Comparison of ENCODE assay signal across 20 cellular contexts in genomic region chr22:24827305-24827704, GRCh38. TPM values are rescaled to one million over a fixed set of nuclear protein-coding genes. Genes with fewer than 3 reads are reported as not detected.
DNase-seq lines count a peak whose midpoint lies in the region; ATAC-seq and TF ChIP-seq lines count a peak whose summit lies in the region.
"Had no signal": no experiment of that assay in that cellular context is flagged by ENCODE, and none has a peak within 500 bp of the region (broad histone marks: within the 10 kb centered on the region; RNA-seq: fewer than 3 reads in every experiment).

No MANE protein-coding gene starts in this region.

- H3K36me3 ChIP-seq in colonic mucosa (no peaks in the 10 kb centered on the region), transverse colon (no peaks in the 10 kb centered on the region)
- H3K36me3 ChIP-seq: gastroesophageal sphincter had no signal

- H3K27me3 ChIP-seq in colonic mucosa = no peaks in the 10 kb centered on the region
- H3K27me3 ChIP-seq in transverse colon = no peaks in the 10 kb centered on the region
- H3K27me3 ChIP-seq: gastroesophageal sphincter had no signal

- no peak for TF ChIP-seq EP300 in transverse colon (IDR thresholded peaks at IDR 0.05; ENCODE audit: low read depth)

- H3K27ac ChIP-seq in colonic mucosa (peak overlapping the region; percentile 40), transverse colon (peak overlapping the region in 2 of 4 donors; percentile 35 to 74)
- H3K27ac ChIP-seq: A549, gastroesophageal sphincter, psoas muscle had no signal

- peak; percentile 43 for DNase-seq in NCI-H1436 (lab: John Stamatoyannopoulos, UW)
- no peak for DNase-seq in NCI-H1436 treated with DMSO at 0.1 percent for 48 hours (lab: John Stamatoyannopoulos, UW)
- peak; percentile 88 for DNase-seq in NCI-H345 (lab: John Stamatoyannopoulos, UW)
- DNase-seq in colonic mucosa = peak; percentile 81
- DNase-seq in transverse colon = peak; percentile 79
- DNase-seq: activated CD8-positive, alpha-beta memory T cell treated with anti-CD3 and anti-CD28 coated beads, Interleukin-2, amount 50 U/mL, for 48 hours; aorta; EL; psoas muscle; stimulated activated naive CD8-positive, alpha-beta T cell treated with anti-CD3 and anti-CD28 coated beads, Interleukin-15, Interleukin-2, amounts not matched to agents 100 U/mL and 50 U/mL, for 24 hours; T1000 had no signal

- ATAC-seq in GM21825 (IDR thresholded peaks at IDR 0.05; ENCODE audit: unreplicated experiment) = no peak
- ATAC-seq in activated CD4-positive, CD25-positive, alpha-beta regulatory T cell treated with anti-CD3 and anti-CD28 coated beads, Interleukin-2, amount 50 U/mL, for 24 hours = no peak
- ATAC-seq in GM21786 (IDR thresholded peaks at IDR 0.05; ENCODE audit: unreplicated experiment) = no peak
- ATAC-seq: A549; gastroesophageal sphincter; natural killer cell treated with Interleukin-12 subunit alpha and Interleukin-12 subunit beta and Interleukin-15 and Interleukin-18, amount 100 ng/mL, for 72 hours; psoas muscle; stimulated activated naive CD8-positive, alpha-beta T cell treated with anti-CD3 and anti-CD28 coated beads, Interleukin-15, Interleukin-2, amounts not matched to agents 100 U/mL and 50 U/mL, for 24 hours had no signal

- 45% methylated on average over 9 of the region's 9 CpGs; no CpG with 5 or more reads in 1 of the 2 donors for WGBS in transverse colon (ENCODE audit: low coverage in 1 of 2), 2 donors

- TF ChIP-seq POLR2A in transverse colon (IDR thresholded peaks at IDR 0.05) = no peak

- TF ChIP-seq CTCF in colonic mucosa (IDR thresholded peaks at IDR 0.05) = no peak
- peak in 1 of 5 experiments; percentile 20 for TF ChIP-seq CTCF in transverse colon (IDR thresholded peaks at IDR 0.05)

- intact Hi-C loops in colonic mucosa (cut with DNase I) (no loop called here), transverse colon (cut with DNase I; ENCODE audit: low total_unique reads) (no loop called here)

- H3K4me3 ChIP-seq in colonic mucosa = no peak overlapping the region
- no peak overlapping the region for H3K4me3 ChIP-seq in transverse colon
- H3K4me3 ChIP-seq: A549, gastroesophageal sphincter, psoas muscle had no signal

- H3K4me1 ChIP-seq in colonic mucosa (no peaks in the 10 kb centered on the region), transverse colon (peaks cover 0 to 12% (median 6%) of the 10 kb centered on the region in 4 donors)
- H3K4me1 ChIP-seq: gastroesophageal sphincter, psoas muscle had no signal

- peak overlapping the region in 1 of 2 donors; percentile 68 for H3K9ac ChIP-seq in colonic mucosa (ENCODE audit: low read depth in 2 of 2, low read length in 2 of 2)

- in situ Hi-C loops in transverse colon (cut with MboI; ENCODE audit: low pct_ligation_motif_present in 1 of 4, low pct_unique_long_range_greater_than_20kb in 1 of 4, low sequenced_read_pairs in 3 of 4) = no loop called here

- H3K9me3 ChIP-seq in colonic mucosa = no peaks in the 10 kb centered on the region
- H3K9me3 ChIP-seq in transverse colon = no peaks in the 10 kb centered on the region
- H3K9me3 ChIP-seq: A549, gastroesophageal sphincter, psoas muscle had no signal

RNA-seq across cellular contexts. Expression of gene SGSM1, which starts 21.3 kb away (rescaled TPM):
- total RNA-seq in colonic mucosa (1 to 10 TPM; 3.3 to 3.9 TPM), transverse colon (1 to 10 TPM; 2.5 to 6.2 (median 3.7) TPM)

RNA-seq across cellular contexts. Expression of gene PIWIL3, which starts 52.8 kb away (rescaled TPM):
- not detected for total RNA-seq in colonic mucosa
- total RNA-seq in transverse colon = not detected
- total RNA-seq: aorta; gastroesophageal sphincter; H4; natural killer cell treated with Interleukin-12 subunit alpha and Interleukin-12 subunit beta and Interleukin-15 and Interleukin-18, amount 100 ng/mL, for 72 hours; psoas muscle; SK-MEL-5; urinary bladder had no signal
